In the genomic region with DNA sequence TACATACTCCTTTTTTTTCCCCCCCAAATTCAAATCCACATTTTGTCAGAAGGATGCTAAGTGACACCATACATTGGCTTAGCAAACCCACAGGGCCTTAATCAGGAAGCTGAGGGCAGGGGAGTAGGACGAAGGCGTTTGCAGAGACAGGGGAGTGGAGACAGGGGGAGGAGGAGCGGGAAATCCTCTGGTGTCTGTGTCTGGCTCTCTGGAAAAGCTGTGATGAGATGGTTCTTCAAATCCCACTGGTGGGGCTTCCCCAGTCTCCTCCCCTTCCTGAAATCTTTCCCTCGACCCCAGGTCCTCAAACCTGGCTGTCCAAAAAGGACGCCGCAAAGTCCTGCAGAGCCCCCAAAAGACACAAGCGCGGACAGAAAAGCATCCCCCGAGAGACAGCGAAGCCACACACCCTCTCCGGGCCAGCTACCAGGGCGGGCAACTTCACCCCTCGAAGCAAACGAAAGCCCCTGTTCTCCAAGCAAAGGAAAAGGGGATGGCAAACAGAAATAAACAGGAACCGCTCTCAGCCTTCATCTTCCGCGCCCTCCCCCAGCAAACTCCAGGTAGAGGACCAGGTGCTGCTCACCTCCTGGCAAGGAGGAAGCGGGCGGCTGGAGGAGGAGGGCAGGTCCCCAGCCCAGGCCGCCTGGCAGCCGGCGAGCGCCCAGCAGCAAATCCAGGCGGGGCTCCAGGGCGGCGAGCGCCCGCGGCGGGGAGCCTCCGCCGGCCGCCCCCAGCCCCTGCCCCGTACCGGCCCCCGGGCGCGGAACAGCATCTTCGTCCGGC, we compare ENCODE assay signal across 8 cellular contexts. TPM values are rescaled to one million over a fixed set of nuclear protein-coding genes. Genes with fewer than 3 reads are reported as not detected.
DNase-seq lines count a peak whose midpoint lies in the region; ATAC-seq, FAIRE-seq and TF ChIP-seq lines count a peak whose summit lies in the region.

No MANE protein-coding gene starts in this region.

- H3K4me1 ChIP-seq in CD4-positive, CD25-positive, alpha-beta regulatory T cell (ENCODE audit: control insufficient read depth, insufficient read depth, low read length, poor library complexity, severe bottlenecking): peaks cover 13% of the 10 kb centered on the region
- H3K4me1 ChIP-seq in RWPE2 (ENCODE audit: insufficient read depth, poor library complexity, severe bottlenecking): no peaks in the 10 kb centered on the region

- DNase-seq in CD4-positive, CD25-positive, alpha-beta regulatory T cell: peak in 1 of 3 donors; percentile 10
- DNase-seq in RWPE2 (ENCODE audit: low spot score) (no peak), bronchial epithelial cell (ENCODE audit: low read depth) (no peak), HK-2 (ENCODE audit: unreplicated experiment) (no peak)
- peak in 1 of 2 donors; percentile 3 for DNase-seq in stimulated activated effector memory CD8-positive, alpha-beta T cell treated with anti-CD3 and anti-CD28 coated beads, Interleukin-12 subunit alpha, Interleukin-12 subunit beta, amount 100 ng/mL, for 72 hours (ENCODE audit: low spot score in 2 of 2)

- H3K27ac Mint-ChIP-seq in CD4-positive, CD25-positive, alpha-beta regulatory T cell: peak overlapping the region in 1 of 3 donors; percentile 74
- H3K27ac Mint-ChIP-seq in stimulated activated effector memory CD8-positive, alpha-beta T cell treated with anti-CD3 and anti-CD28 coated beads, Interleukin-12 subunit alpha, Interleukin-12 subunit beta, amount 100 ng/mL, for 72 hours: no peak overlapping the region

- H3K36me3 Mint-ChIP-seq in CD4-positive, CD25-positive, alpha-beta regulatory T cell: no peaks in the 10 kb centered on the region
- no peaks in the 10 kb centered on the region for H3K36me3 Mint-ChIP-seq in stimulated activated effector memory CD8-positive, alpha-beta T cell treated with anti-CD3 and anti-CD28 coated beads, Interleukin-12 subunit alpha, Interleukin-12 subunit beta, amount 100 ng/mL, for 72 hours

- peak overlapping the region; percentile 59 to 82 (median 68) for H3K4me3 Mint-ChIP-seq in CD4-positive, CD25-positive, alpha-beta regulatory T cell
- H3K4me3 Mint-ChIP-seq in stimulated activated effector memory CD8-positive, alpha-beta T cell treated with anti-CD3 and anti-CD28 coated beads, Interleukin-12 subunit alpha, Interleukin-12 subunit beta, amount 100 ng/mL, for 72 hours: peak overlapping the region; percentile 70

- H3K4me3 ChIP-seq in CD4-positive, CD25-positive, alpha-beta regulatory T cell (ENCODE audit: low read depth, low read length): peak overlapping the region; percentile 21
- H3K4me3 ChIP-seq in RWPE2 (ENCODE audit: severe bottlenecking) (peak overlapping the region; percentile 86), bronchial epithelial cell (ENCODE audit: low read depth, low read length) (peak overlapping the region; percentile 24)

- no peaks in the 10 kb centered on the region for H3K9me3 Mint-ChIP-seq in CD4-positive, CD25-positive, alpha-beta regulatory T cell
- H3K9me3 Mint-ChIP-seq in stimulated activated effector memory CD8-positive, alpha-beta T cell treated with anti-CD3 and anti-CD28 coated beads, Interleukin-12 subunit alpha, Interleukin-12 subunit beta, amount 100 ng/mL, for 72 hours: no peaks in the 10 kb centered on the region

- H3K27ac ChIP-seq in CD4-positive, CD25-positive, alpha-beta regulatory T cell (ENCODE audit: insufficient read depth, low read length, poor library complexity, severe bottlenecking): no peak overlapping the region
- H3K27ac ChIP-seq in RWPE2 (ENCODE audit: poor library complexity, severe bottlenecking): no peak overlapping the region
- H3K27ac ChIP-seq in layer of hippocampus (ENCODE audit: low read depth, low read length): peak overlapping the region; percentile 88

- ATAC-seq in CD4-positive, CD25-positive, alpha-beta regulatory T cell (ENCODE audit: low read depth in 2 of 2): peak; percentile 33 to 35
- ATAC-seq in GM19035 (IDR thresholded peaks at IDR 0.05; ENCODE audit: unreplicated experiment) (peak; percentile 42), HG03342 (IDR thresholded peaks at IDR 0.05; ENCODE audit: unreplicated experiment) (peak; percentile 37), RWPE2 (ENCODE audit: low read depth) (peak; percentile 67)
- peak; percentile 71 for ATAC-seq in stimulated activated effector memory CD8-positive, alpha-beta T cell treated with anti-CD3 and anti-CD28 coated beads, Interleukin-12 subunit alpha, Interleukin-12 subunit beta, amount 100 ng/mL, for 72 hours

- H3K4me1 Mint-ChIP-seq in CD4-positive, CD25-positive, alpha-beta regulatory T cell: peaks cover 0 to 15% (median 9%) of the 10 kb centered on the region in 4 donors
- peaks cover 14% of the 10 kb centered on the region for H3K4me1 Mint-ChIP-seq in stimulated activated effector memory CD8-positive, alpha-beta T cell treated with anti-CD3 and anti-CD28 coated beads, Interleukin-12 subunit alpha, Interleukin-12 subunit beta, amount 100 ng/mL, for 72 hours

- no peak for TF ChIP-seq CTCF in RWPE2 (IDR thresholded peaks at IDR 0.05; ENCODE audit: poor library complexity, severe bottlenecking)
- no peak for TF ChIP-seq CTCF in bronchial epithelial cell (IDR thresholded peaks at IDR 0.05; ENCODE audit: insufficient read depth, low read length, severe bottlenecking)

- no peak for FAIRE-seq in bronchial epithelial cell (lab: Jason Lieb, UNC)

- H3K27me3 Mint-ChIP-seq in CD4-positive, CD25-positive, alpha-beta regulatory T cell: peaks cover 43% of the 10 kb centered on the region

- H3K27me3 ChIP-seq in CD4-positive, CD25-positive, alpha-beta regulatory T cell (ENCODE audit: control insufficient read depth, insufficient read depth, low read length): peaks cover 19% of the 10 kb centered on the region
- H3K27me3 ChIP-seq in RWPE2 (ENCODE audit: insufficient read depth, poor library complexity, severe bottlenecking): no peaks in the 10 kb centered on the region
- no peaks in the 10 kb centered on the region for H3K27me3 ChIP-seq in bronchial epithelial cell (ENCODE audit: control insufficient read depth, insufficient read depth, low read length)
- H3K27me3 ChIP-seq in layer of hippocampus (ENCODE audit: control insufficient read depth, insufficient read depth, low read length): no peaks in the 10 kb centered on the region

- no peaks in the 10 kb centered on the region for H3K9me3 ChIP-seq in CD4-positive, CD25-positive, alpha-beta regulatory T cell (ENCODE audit: control insufficient read depth in 2 of 2, low read length in 2 of 2)
- no peaks in the 10 kb centered on the region for H3K9me3 ChIP-seq in RWPE2 (ENCODE audit: severe bottlenecking)

- no peaks in the 10 kb centered on the region for H3K36me3 ChIP-seq in CD4-positive, CD25-positive, alpha-beta regulatory T cell (ENCODE audit: control insufficient read depth, insufficient read depth, low read length)
- no peaks in the 10 kb centered on the region for H3K36me3 ChIP-seq in RWPE2 (ENCODE audit: low read depth)
- no peaks in the 10 kb centered on the region for H3K36me3 ChIP-seq in bronchial epithelial cell (ENCODE audit: control insufficient read depth, insufficient read depth, low read length)

RNA-seq across cellular contexts. Expression of gene ELAPOR2, which starts 0.5 kb away (rescaled TPM):
- total RNA-seq in CD4-positive, CD25-positive, alpha-beta regulatory T cell: 20.3 TPM
- 1 to 10 TPM; 2.4 to 5.5 (median 2.9) TPM for polyA plus RNA-seq in CD4-positive, CD25-positive, alpha-beta regulatory T cell
- 3.9 and 13.3 TPM in 2 replicates for total RNA-seq in bronchial epithelial cell

Comparison
In these comparisons a context has a peak if more than half of its experiments do, and no peak if none do; other contexts are left out.
1. H3K4me3 ChIP-seq: peak in every context shown above with its lines; median percentile 86 in RWPE2; 24 in bronchial epithelial cell; 21 in CD4-positive, CD25-positive, alpha-beta regulatory T cell.